ENCODE assay signal across 8 cellular contexts in the genomic region with DNA sequence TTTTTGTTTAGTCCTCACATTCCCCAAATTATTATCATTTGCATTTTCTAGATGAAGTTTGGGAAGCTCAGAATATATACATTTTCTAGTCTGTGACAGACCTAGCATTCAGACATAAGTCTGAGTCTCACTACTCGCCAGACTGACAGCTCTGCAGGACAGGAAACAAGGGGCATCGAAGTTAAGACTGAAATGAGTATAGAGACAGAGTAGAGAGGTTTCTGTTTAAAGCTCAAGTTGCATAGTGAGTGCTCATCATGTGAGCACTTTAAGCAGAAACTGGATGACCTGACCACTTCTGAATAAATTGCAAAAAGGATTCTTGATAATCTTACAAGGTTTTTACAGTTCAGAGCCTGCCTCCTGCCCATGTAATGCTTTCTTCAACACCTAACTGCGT. TPM values are rescaled to one million over a fixed set of nuclear protein-coding genes. Genes with fewer than 3 reads are reported as not detected.
DNase-seq lines count a peak whose midpoint lies in the region; ATAC-seq, FAIRE-seq and TF ChIP-seq lines count a peak whose summit lies in the region.

No MANE protein-coding gene starts in this region.

- H3K9me3 Mint-ChIP-seq in activated CD4-positive, alpha-beta memory T cell treated with anti-CD3 and anti-CD28 coated beads for 36 hours, result no peaks in the 10 kb centered on the region

- peak overlapping the region; percentile 98 for H3K4me3 Mint-ChIP-seq in activated CD4-positive, alpha-beta memory T cell treated with anti-CD3 and anti-CD28 coated beads for 36 hours

- no peak for TF ChIP-seq POLR2A in stomach (IDR thresholded peaks at IDR 0.05)
- TF ChIP-seq POLR2A in H54 (IDR thresholded peaks at IDR 0.05; ENCODE audit: low read depth, low read length), result no peak

- H3K27me3 ChIP-seq in BLaER1, result no peaks in the 10 kb centered on the region
- no peaks in the 10 kb centered on the region for H3K27me3 ChIP-seq in iPS-18a (ENCODE audit: control insufficient read depth, insufficient read depth, low read length)
- no peaks in the 10 kb centered on the region for H3K27me3 ChIP-seq in stomach

- H3K4me1 ChIP-seq in BLaER1, result peaks cover 45% of the 10 kb centered on the region
- peaks cover 12% of the 10 kb centered on the region for H3K4me1 ChIP-seq in iPS-18a (ENCODE audit: control insufficient read depth, low read depth, low read length)
- H3K4me1 ChIP-seq in stomach, result peaks cover 28 to 73% (median 56%) of the 10 kb centered on the region in 4 donors

- TF ChIP-seq CTCF in stomach (IDR thresholded peaks at IDR 0.05), result no peak

- H3K4me3 ChIP-seq in BLaER1 (peak overlapping the region; percentile 97), iPS-18a (ENCODE audit: low read length) (peak overlapping the region; percentile 81), stomach (peak overlapping the region; percentile 84 to 94 (median 92))

- intact Hi-C loops in activated CD4-positive, alpha-beta memory T cell treated with anti-CD3 and anti-CD28 coated beads for 36 hours (cut with micrococcal nuclease), result loop anchor here (2.0 to 10.0 kb wide), 6 partner anchors 49 to 367 kb away; a partner anchor contains a TSS
- intact Hi-C loops in stomach (cut with DNase I; ENCODE audit: low total_unique reads), result loop anchor here (10.0 kb wide), 1 partner anchor 79 kb away; no protein-coding TSS in a partner anchor

- H3K4me2 ChIP-seq in BLaER1, result peak overlapping the region; percentile 92

- peak; percentile 53 for DNase-seq in activated CD4-positive, alpha-beta memory T cell treated with anti-CD3 and anti-CD28 coated beads for 36 hours
- DNase-seq in stomach (no peak), H54 (ENCODE audit: insufficient read length, low spot score) (no peak), DMS153 treated with DMSO at 0.1 percent for 48 hours (lab: John Stamatoyannopoulos, UW; ENCODE audit: unreplicated experiment) (no peak)

- peaks cover 42% of the 10 kb centered on the region for H3K4me1 Mint-ChIP-seq in activated CD4-positive, alpha-beta memory T cell treated with anti-CD3 and anti-CD28 coated beads for 36 hours (ENCODE audit: low read depth)

- peak; percentile 48 for ATAC-seq in GM18909 (IDR thresholded peaks at IDR 0.05; ENCODE audit: poor library complexity, unreplicated experiment)
- peak; percentile 39 for ATAC-seq in HG03354 (IDR thresholded peaks at IDR 0.05; ENCODE audit: poor library complexity, severe bottlenecking, unreplicated experiment)

- H3K36me3 ChIP-seq in BLaER1 (no peaks in the 10 kb centered on the region), iPS-18a (ENCODE audit: control insufficient read depth, low read depth, low read length) (no peaks in the 10 kb centered on the region), stomach (no peaks in the 10 kb centered on the region)

- no peak for TF ChIP-seq EP300 in stomach (IDR thresholded peaks at IDR 0.05)

- H3K27ac ChIP-seq in BLaER1 (no peak overlapping the region), iPS-18a (ENCODE audit: low read length) (no peak overlapping the region), stomach (peak overlapping the region in 3 of 5 donors; percentile 95 to 98 (median 96))

- no peaks in the 10 kb centered on the region for H3K9me3 ChIP-seq in BLaER1
- no peaks in the 10 kb centered on the region for H3K9me3 ChIP-seq in iPS-18a (ENCODE audit: control insufficient read depth, low read depth, low read length)
- no peaks in the 10 kb centered on the region for H3K9me3 ChIP-seq in stomach

- peaks cover 51% of the 10 kb centered on the region for H4K20me1 ChIP-seq in BLaER1

- POLR2A ChIA-PET in activated CD4-positive, alpha-beta memory T cell treated with anti-CD3 and anti-CD28 coated beads for 36 hours (lab: Charles Lee), result interaction anchor here (1.1 to 4.0 kb wide), 4 partner anchors 15 to 100 kb away, joined by 3 to 34 read pairs (median 4); a partner anchor contains a TSS

- peaks cover 10% of the 10 kb centered on the region for H3K36me3 Mint-ChIP-seq in activated CD4-positive, alpha-beta memory T cell treated with anti-CD3 and anti-CD28 coated beads for 36 hours

- CTCF ChIA-PET in activated CD4-positive, alpha-beta memory T cell treated with anti-CD3 and anti-CD28 coated beads for 36 hours (lab: Charles Lee), result interaction anchor here (0.9 to 3.5 kb wide), 5 partner anchors 84 to 370 kb away, joined by 3 to 15 read pairs (median 3); no protein-coding TSS in a partner anchor

- peak overlapping the region; percentile 95 for H3K27ac Mint-ChIP-seq in activated CD4-positive, alpha-beta memory T cell treated with anti-CD3 and anti-CD28 coated beads for 36 hours

- FAIRE-seq in H54 (lab: Jason Lieb, UNC), result no peak

- no peaks in the 10 kb centered on the region for H3K27me3 Mint-ChIP-seq in activated CD4-positive, alpha-beta memory T cell treated with anti-CD3 and anti-CD28 coated beads for 36 hours

- WGBS in stomach, 5 donors, result 15 to 24% (median 16%) methylated on average over 3 of the region's 3 CpGs

- peak overlapping the region; percentile 98 for H3K9ac ChIP-seq in BLaER1
- H3K9ac ChIP-seq in iPS-18a (ENCODE audit: low read length), result peak overlapping the region; percentile 64

RNA-seq across cellular contexts. Expression of a gene that starts 1.1 kb away (rescaled TPM):
- total RNA-seq in activated CD4-positive, alpha-beta memory T cell treated with anti-CD3 and anti-CD28 coated beads for 36 hours, result 10 to 100 TPM; 73.8 to 78.1 TPM
- 100 to 1,000 TPM in 3 of 5 donors, 10 to 100 TPM in 2; 72.9 to 178 (median 123) TPM for total RNA-seq in stomach
- 100 to 1,000 TPM in 1 of 3 donors, 10 to 100 TPM in 2; 70.4 to 103 (median 80.1) TPM for polyA plus RNA-seq in stomach

RNA-seq across cellular contexts. Expression of a gene that starts 1.4 kb away (rescaled TPM):
- total RNA-seq in activated CD4-positive, alpha-beta memory T cell treated with anti-CD3 and anti-CD28 coated beads for 36 hours, result 100 to 1,000 TPM; 129 to 130 TPM
- 100 to 1,000 TPM in 3 of 5 donors, 10 to 100 TPM in 2; 79.7 to 144 (median 100) TPM for total RNA-seq in stomach
- 10 to 100 TPM; 53.2 to 80.3 (median 56.3) TPM for polyA plus RNA-seq in stomach

Comparison
In these comparisons a context has a peak if more than half of its experiments do, and no peak if none do; other contexts are left out.
1. H3K27ac ChIP-seq: peak in stomach (3 of 5); none in BLaER1 (single experiment) and iPS-18a (single experiment).
2. Peak in every context shown above with its lines, with median percentiles within 50 percentile points of each other: H3K4me3 ChIP-seq.